In genomic region chr4:52837716-52838558, GRCh38 we compare ENCODE assay signal across 11 cellular contexts. TPM values are rescaled to one million over a fixed set of nuclear protein-coding genes. Genes with fewer than 3 reads are reported as not detected.
DNase-seq lines count a peak whose midpoint lies in the region; TF ChIP-seq lines count a peak whose summit lies in the region.
"Had no signal": no experiment of that assay in that cellular context is flagged by ENCODE, and none has a peak within 500 bp of the region (broad histone marks: within the 10 kb centered on the region; RNA-seq: fewer than 3 reads in every experiment).

No MANE protein-coding gene starts in this region.

- TF ChIP-seq POLR2A in stomach (IDR thresholded peaks at IDR 0.05) = no peak

- no peak for TF ChIP-seq EP300 in stomach (IDR thresholded peaks at IDR 0.05)

- H3K27me3 ChIP-seq in stomach = no peaks in the 10 kb centered on the region

- H3K4me3 ChIP-seq in retinal pigment epithelial cell (ENCODE audit: low read length) = no peak overlapping the region
- H3K4me3 ChIP-seq in stomach = no peak overlapping the region

- intact Hi-C loops in stomach (cut with DNase I; ENCODE audit: low total_unique reads) = no loop called here

- no peak for TF ChIP-seq CTCF in retinal pigment epithelial cell (conservative IDR thresholded peaks at IDR 0.05; ENCODE audit: low read depth, low read length)
- TF ChIP-seq CTCF in stomach (IDR thresholded peaks at IDR 0.05) = no peak

- H3K27ac ChIP-seq in stomach = no peak overlapping the region
- H3K27ac ChIP-seq: 22Rv1 had no signal

- H3K4me1 ChIP-seq in stomach = peaks cover 13 to 27% (median 21%) of the 10 kb centered on the region in 4 donors

- H3K9me3 ChIP-seq in stomach = no peaks in the 10 kb centered on the region

- H3K36me3 ChIP-seq in stomach = no peaks in the 10 kb centered on the region

- DNase-seq in DMS79 treated with DMSO at 0.1 percent for 48 hours (lab: John Stamatoyannopoulos, UW) = peak; percentile 8
- no peak for DNase-seq in DMS79 (lab: John Stamatoyannopoulos, UW)
- peak; percentile 90 for DNase-seq in RPMI7951 (ENCODE audit: low read depth)
- DNase-seq in fibroblast of peridontal ligament (ENCODE audit: extremely low read depth) = peak; percentile 29
- peak; percentile 65 for DNase-seq in retinal pigment epithelial cell (ENCODE audit: low read depth)
- DNase-seq in activated CD4-positive, alpha-beta T cell treated with anti-CD3 and anti-CD28 coated beads for 4 hours = no peak
- no peak for DNase-seq in activated CD4-positive, CD25-positive, alpha-beta regulatory T cell (lab: John Stamatoyannopoulos, UW)
- no peak for DNase-seq in stomach
- DNase-seq: effector CD4-positive, alpha-beta T cell; NCI-H2081 treated with DMSO at 0.1 percent for 48 hours had no signal

- 78 to 90% (median 85%) methylated on average over 7 of the region's 7 CpGs for WGBS in stomach, 5 donors

RNA-seq across cellular contexts. Expression of gene RASL11B, which starts 24.2 kb away (rescaled TPM):
- 1.2 and 1.9 TPM in 2 replicates for total RNA-seq in RPMI7951 (2014; rRNA removed; shearing (Covaris generic))
- total RNA-seq in stomach = 1 to 10 TPM in 4 of 5 donors, not detected in 1; 1.2 to 6.4 (median 4.9) TPM
- 1 to 10 TPM in 2 of 3 donors, under 1 TPM in 1; 0.83 to 2.9 (median 1.8) TPM for polyA plus RNA-seq in stomach

Comparison
In these comparisons a context has a peak if more than half of its experiments do, and no peak if none do; other contexts are left out.
1. DNase-seq: peak in DMS79 treated with DMSO at 0.1 percent for 48 hours (single experiment), RPMI7951 (single experiment), fibroblast of peridontal ligament (single experiment) and retinal pigment epithelial cell (single experiment); none in DMS79 (single experiment), activated CD4-positive, alpha-beta T cell treated with anti-CD3 and anti-CD28 coated beads for 4 hours (0 of 2), activated CD4-positive, CD25-positive, alpha-beta regulatory T cell (0 of 4) and stomach (single experiment).